ENCODE assay signal across 8 cellular contexts in genomic region chr3:73029321-73029796, GRCh38. TPM values are rescaled to one million over a fixed set of nuclear protein-coding genes. Genes with fewer than 3 reads are reported as not detected.
DNase-seq lines count a peak whose midpoint lies in the region; ATAC-seq and TF ChIP-seq lines count a peak whose summit lies in the region.

No MANE protein-coding gene starts in this region.

- H3K27ac ChIP-seq in adrenal gland: peak overlapping the region in 4 of 5 donors; percentile 4 to 76 (median 34)
- H3K27ac ChIP-seq in temporal lobe (ENCODE audit: low read depth, low read length): peak overlapping the region; percentile 40
- H3K27ac ChIP-seq in transverse colon: no peak overlapping the region

- intact Hi-C loops in adrenal gland (cut with DNase I): no loop called here
- intact Hi-C loops in transverse colon (cut with DNase I; ENCODE audit: low total_unique reads): no loop called here

- in situ Hi-C loops in transverse colon (cut with MboI; ENCODE audit: low pct_ligation_motif_present in 1 of 4, low pct_unique_long_range_greater_than_20kb in 1 of 4, low sequenced_read_pairs in 3 of 4): no loop called here

- TF ChIP-seq CTCF in adrenal gland (IDR thresholded peaks at IDR 0.05) (peak in 1 of 6 experiments; percentile 6), transverse colon (IDR thresholded peaks at IDR 0.05) (no peak)

- no peak for ATAC-seq in GM18861 (IDR thresholded peaks at IDR 0.05; ENCODE audit: unreplicated experiment)

- peak overlapping the region; percentile 78 for H3K27ac Mint-ChIP-seq in activated naive CD4-positive, alpha-beta T cell treated with anti-CD3 and anti-CD28 coated beads, Interleukin-2, amount 50 U/mL, for 24 hours
- peak overlapping the region; percentile 46 to 80 (median 74) for H3K27ac Mint-ChIP-seq in immature natural killer cell

- no peak overlapping the region for H3K4me3 ChIP-seq in adrenal gland
- H3K4me3 ChIP-seq in transverse colon: no peak overlapping the region

- H3K36me3 ChIP-seq in adrenal gland (replicated peaks in 1 of 2): no peaks in the 10 kb centered on the region
- no peaks in the 10 kb centered on the region for H3K36me3 ChIP-seq in transverse colon

- no peak for TF ChIP-seq POLR2A in adrenal gland (IDR thresholded peaks at IDR 0.05)
- no peak for TF ChIP-seq POLR2A in transverse colon (IDR thresholded peaks at IDR 0.05)

- H3K27me3 ChIP-seq in adrenal gland: no peaks in the 10 kb centered on the region
- H3K27me3 ChIP-seq in transverse colon: no peaks in the 10 kb centered on the region

- peaks cover 8% of the 10 kb centered on the region for H3K36me3 Mint-ChIP-seq in activated naive CD4-positive, alpha-beta T cell treated with anti-CD3 and anti-CD28 coated beads, Interleukin-2, amount 50 U/mL, for 24 hours
- H3K36me3 Mint-ChIP-seq in immature natural killer cell: no peaks in the 10 kb centered on the region

- peaks cover 88% of the 10 kb centered on the region for H3K4me1 Mint-ChIP-seq in activated naive CD4-positive, alpha-beta T cell treated with anti-CD3 and anti-CD28 coated beads, Interleukin-2, amount 50 U/mL, for 24 hours
- peaks cover 77 to 91% of the 10 kb centered on the region in 2 donors for H3K4me1 Mint-ChIP-seq in immature natural killer cell

- no peaks in the 10 kb centered on the region for H3K9me3 Mint-ChIP-seq in activated naive CD4-positive, alpha-beta T cell treated with anti-CD3 and anti-CD28 coated beads, Interleukin-2, amount 50 U/mL, for 24 hours
- H3K9me3 Mint-ChIP-seq in immature natural killer cell: no peaks in the 10 kb centered on the region

- H3K27me3 Mint-ChIP-seq in activated naive CD4-positive, alpha-beta T cell treated with anti-CD3 and anti-CD28 coated beads, Interleukin-2, amount 50 U/mL, for 24 hours: no peaks in the 10 kb centered on the region
- H3K27me3 Mint-ChIP-seq in immature natural killer cell (ENCODE audit: low read depth in 3 of 3): no peaks in the 10 kb centered on the region

- no peak for DNase-seq in activated naive CD4-positive, alpha-beta T cell treated with Interleukin-2 at 50 U/mL for 16 hours
- DNase-seq in adrenal gland: peak in 3 of 7 donors; percentile 27 to 56 (median 51)
- DNase-seq in immature natural killer cell: peak; percentile 35 to 51 (median 39)
- no peak for DNase-seq in inferior parietal cortex (ENCODE audit: extremely low spot score)
- no peak for DNase-seq in transverse colon

- WGBS in adrenal gland, 4 donors: 5 to 35% (median 28%) methylated on average over 1 of the region's 1 CpG
- 33 to 44% methylated on average over 1 of the region's 1 CpG for WGBS in transverse colon (ENCODE audit: low coverage in 1 of 2), 2 donors

- TF ChIP-seq EP300 in transverse colon (IDR thresholded peaks at IDR 0.05; ENCODE audit: low read depth): no peak

- H3K4me3 Mint-ChIP-seq in activated naive CD4-positive, alpha-beta T cell treated with anti-CD3 and anti-CD28 coated beads, Interleukin-2, amount 50 U/mL, for 24 hours: peak overlapping the region; percentile 16
- H3K4me3 Mint-ChIP-seq in immature natural killer cell: peak overlapping the region; percentile 25 to 44 (median 39)

- no peaks in the 10 kb centered on the region for H3K9me3 ChIP-seq in adrenal gland (replicated peaks in 1 of 3)
- no peaks in the 10 kb centered on the region for H3K9me3 ChIP-seq in transverse colon

- H3K4me1 ChIP-seq in adrenal gland (replicated peaks in 1 of 2): peaks cover 20 to 46% of the 10 kb centered on the region in 2 donors
- peaks cover 9 to 84% (median 54%) of the 10 kb centered on the region in 4 donors for H3K4me1 ChIP-seq in transverse colon

RNA-seq across cellular contexts. Expression of gene EBLN2, which starts 32.1 kb away (rescaled TPM):
- 1 to 10 TPM in 6 of 8 donors, under 1 TPM in 2; 0.30 to 8.7 (median 2.6) TPM for total RNA-seq in adrenal gland
- polyA plus RNA-seq in adrenal gland: 1 to 10 TPM in 1 of 3 donors, under 1 TPM in 2; 0.27 to 1.4 (median 0.56) TPM
- 1 to 10 TPM in 1 of 3 donors, under 1 TPM in 2; 0.16 to 2.1 (median 0.18) TPM for polyA plus RNA-seq in immature natural killer cell
- 3.9 TPM for total RNA-seq in temporal lobe
- 10 to 100 TPM in 3 of 4 donors, 1 to 10 TPM in 1; 4.5 to 19.4 (median 13.7) TPM for total RNA-seq in transverse colon

RNA-seq across cellular contexts. Expression of gene PPP4R2, which starts 32.7 kb away (rescaled TPM):
- total RNA-seq in adrenal gland (10 to 100 TPM; 31.7 to 90.1 (median 68.3) TPM), temporal lobe (80.4 TPM), transverse colon (10 to 100 TPM; 14.5 to 55.6 (median 36.9) TPM)
- polyA plus RNA-seq in adrenal gland (10 to 100 TPM; 14.2 to 40.3 (median 17.8) TPM), immature natural killer cell (10 to 100 TPM; 27.6 to 47.3 (median 44.9) TPM)

Comparison
In these comparisons a context has a peak if more than half of its experiments do, and no peak if none do; other contexts are left out.
1. DNase-seq: peak in immature natural killer cell (3 of 3); none in activated naive CD4-positive, alpha-beta T cell treated with Interleukin-2 at 50 U/mL for 16 hours (single experiment), inferior parietal cortex (single experiment) and transverse colon (single experiment).
2. H3K27ac ChIP-seq: peak in adrenal gland (4 of 5) and temporal lobe (single experiment); none in transverse colon (0 of 4).